13 cellular contexts compared by ENCODE assay signal in genomic region chr12:22283006-22283506, GRCh38. TPM values are rescaled to one million over a fixed set of nuclear protein-coding genes. Genes with fewer than 3 reads are reported as not detected.
A peak's percentile ranks its signal among the peaks of the same experiment; 100 is the strongest.
DNase-seq lines count a peak whose midpoint lies in the region; TF ChIP-seq lines count a peak whose summit lies in the region.
"Had no signal": no experiment of that assay in that cellular context is flagged by ENCODE, and none has a peak within 500 bp of the region (broad histone marks: within the 10 kb centered on the region; RNA-seq: fewer than 3 reads in every experiment).

No MANE protein-coding gene starts in this region.

- H3K36me3 Mint-ChIP-seq in neural progenitor cell = peaks cover 19% of the 10 kb centered on the region
- H3K36me3 Mint-ChIP-seq: activated naive CD8-positive, alpha-beta T cell treated with anti-CD3 and anti-CD28 coated beads for 36 hours had no signal

- H3K79me2 ChIP-seq in neural progenitor cell (ENCODE audit: low read depth) = no peaks in the 10 kb centered on the region

- peak; percentile 81 for DNase-seq in A172 (ENCODE audit: low spot score)
- DNase-seq in RPMI7951 (ENCODE audit: low read depth) = peak; percentile 86
- peak; percentile 76 for DNase-seq in fibroblast of gingiva (ENCODE audit: low read depth)
- no peak for DNase-seq in neural progenitor cell (ENCODE audit: low spot score)
- DNase-seq in substantia nigra (lab: John Stamatoyannopoulos, UW) = no peak
- DNase-seq in amniotic stem cell (lab: John Stamatoyannopoulos, UW) = no peak
- DNase-seq in globus pallidus (ENCODE audit: low spot score) = no peak
- no peak for DNase-seq in GDM1 (lab: John Stamatoyannopoulos, UW)
- DNase-seq: activated naive CD8-positive, alpha-beta T cell treated with anti-CD3 and anti-CD28 coated beads for 36 hours; MV-4-11; right lobe of liver had no signal

- peak overlapping the region; percentile 43 for H3K27ac Mint-ChIP-seq in neural progenitor cell
- H3K27ac Mint-ChIP-seq: activated naive CD8-positive, alpha-beta T cell treated with anti-CD3 and anti-CD28 coated beads for 36 hours; stimulated activated naive CD8-positive, alpha-beta T cell treated with anti-CD3 and anti-CD28 coated beads, Interleukin-15, Interleukin-2, amounts not matched to agents 100 ng/mL and 50 ng/mL, for 24 hours; WTC11 had no signal

- peaks cover 3% of the 10 kb centered on the region for H3K4me1 ChIP-seq in neural progenitor cell
- H3K4me1 ChIP-seq: right lobe of liver had no signal

- H3K4me3 ChIP-seq in neural progenitor cell = no peak overlapping the region
- H3K4me3 ChIP-seq: right lobe of liver had no signal

- no peak overlapping the region for H3K9ac ChIP-seq in neural progenitor cell

- H3K27me3 ChIP-seq in neural progenitor cell = no peaks in the 10 kb centered on the region
- H3K27me3 ChIP-seq: right lobe of liver had no signal

- no peaks in the 10 kb centered on the region for H3K9me3 Mint-ChIP-seq in neural progenitor cell
- H3K9me3 Mint-ChIP-seq: activated naive CD8-positive, alpha-beta T cell treated with anti-CD3 and anti-CD28 coated beads for 36 hours; stimulated activated naive CD8-positive, alpha-beta T cell treated with anti-CD3 and anti-CD28 coated beads, Interleukin-15, Interleukin-2, amounts not matched to agents 100 ng/mL and 50 ng/mL, for 24 hours had no signal

- no peak overlapping the region for H3K4me2 ChIP-seq in neural progenitor cell

- H3K4me3 Mint-ChIP-seq in neural progenitor cell = no peak overlapping the region
- H3K4me3 Mint-ChIP-seq: activated naive CD8-positive, alpha-beta T cell treated with anti-CD3 and anti-CD28 coated beads for 36 hours; stimulated activated naive CD8-positive, alpha-beta T cell treated with anti-CD3 and anti-CD28 coated beads, Interleukin-15, Interleukin-2, amounts not matched to agents 100 ng/mL and 50 ng/mL, for 24 hours; WTC11 had no signal

- no peaks in the 10 kb centered on the region for H3K9me3 ChIP-seq in neural progenitor cell (ENCODE audit: low read depth)
- H3K9me3 ChIP-seq: right lobe of liver had no signal

- peaks cover 24% of the 10 kb centered on the region for H3K4me1 Mint-ChIP-seq in neural progenitor cell

- no peak overlapping the region for H3K27ac ChIP-seq in neural progenitor cell
- H3K27ac ChIP-seq in substantia nigra (ENCODE audit: low read depth, low read length, poor library complexity, severe bottlenecking) = no peak overlapping the region
- H3K27ac ChIP-seq: right lobe of liver had no signal

- H3K27me3 Mint-ChIP-seq in neural progenitor cell (ENCODE audit: insufficient read depth, low read depth) = no peaks in the 10 kb centered on the region
- H3K27me3 Mint-ChIP-seq: activated naive CD8-positive, alpha-beta T cell treated with anti-CD3 and anti-CD28 coated beads for 36 hours had no signal

- no peak overlapping the region for H2AFZ ChIP-seq in neural progenitor cell (replicated peaks)

- no peaks in the 10 kb centered on the region for H3F3A ChIP-seq in neural progenitor cell (ENCODE audit: low read depth)

- no peaks in the 10 kb centered on the region for H4K20me1 ChIP-seq in neural progenitor cell (ENCODE audit: low read depth)

- no peaks in the 10 kb centered on the region for H3K36me3 ChIP-seq in neural progenitor cell
- H3K36me3 ChIP-seq: right lobe of liver had no signal

- TF ChIP-seq CTCF in neural progenitor cell (IDR thresholded peaks at IDR 0.05) = no peak

RNA-seq across cellular contexts. Expression of gene ST8SIA1, which starts 51.5 kb away (rescaled TPM):
- total RNA-seq in A172 (2014; rRNA removed; shearing (Covaris generic)) = 0.34 TPM in 1 of 2 replicates, not detected in the other
- total RNA-seq in RPMI7951 (2014; rRNA removed; shearing (Covaris generic)) = 1.7 and 2.6 TPM in 2 replicates
- 1.8 and 1.9 TPM in 2 replicates for total RNA-seq in neural progenitor cell (ENCODE audit: low replicate concordance)

Comparison
In these comparisons a context has a peak if more than half of its experiments do, and no peak if none do; other contexts are left out.
1. DNase-seq: peak in A172 (single experiment), RPMI7951 (single experiment) and fibroblast of gingiva (single experiment); none in neural progenitor cell (single experiment), substantia nigra (0 of 49), amniotic stem cell (single experiment), globus pallidus (single experiment) and GDM1 (single experiment).